In the genomic region with DNA sequence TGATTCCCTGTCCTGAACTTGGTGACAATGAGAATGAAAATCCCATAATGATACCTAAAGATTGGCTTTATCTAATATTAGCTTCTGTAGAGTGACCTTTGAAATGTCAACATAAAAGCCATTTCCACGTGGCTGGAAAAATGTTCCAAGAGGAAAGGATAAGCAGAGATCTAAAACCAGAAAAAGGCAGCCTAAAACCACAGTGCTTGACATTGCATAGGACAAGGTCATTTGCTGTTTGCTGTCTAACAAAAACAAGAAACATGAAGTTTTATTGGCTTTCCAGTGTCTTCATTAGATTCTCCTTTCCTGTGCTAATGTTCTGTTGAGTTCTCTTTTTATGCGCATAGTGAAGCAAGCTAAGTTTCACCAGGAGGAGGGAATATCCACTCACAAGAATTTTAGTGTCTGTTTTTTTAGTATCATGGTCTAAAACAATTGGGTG, we compare ENCODE assay signal across 1 cellular context.
TF ChIP-seq lines count a peak whose summit lies in the region.

No MANE protein-coding gene starts in this region.

TF ChIP-seq in HepG2, 621 proteins besides CTCF, POLR2A, EP300 and RAD21 (continued from another document and continues in another):
- TF ChIP-seq RBFOX2 (IDR thresholded peaks at IDR 0.05; ENCODE audit: low read depth, low read length), result 0 out of 2 replicates have a peak, but pooled peaks have one; percentile 33
- TF ChIP-seq SIX4 (CRISPR knock-in tag; IDR thresholded peaks at IDR 0.05), result peak; percentile 48; the same call in 1 of the 2 replicates
- TF ChIP-seq, protein P1, sequence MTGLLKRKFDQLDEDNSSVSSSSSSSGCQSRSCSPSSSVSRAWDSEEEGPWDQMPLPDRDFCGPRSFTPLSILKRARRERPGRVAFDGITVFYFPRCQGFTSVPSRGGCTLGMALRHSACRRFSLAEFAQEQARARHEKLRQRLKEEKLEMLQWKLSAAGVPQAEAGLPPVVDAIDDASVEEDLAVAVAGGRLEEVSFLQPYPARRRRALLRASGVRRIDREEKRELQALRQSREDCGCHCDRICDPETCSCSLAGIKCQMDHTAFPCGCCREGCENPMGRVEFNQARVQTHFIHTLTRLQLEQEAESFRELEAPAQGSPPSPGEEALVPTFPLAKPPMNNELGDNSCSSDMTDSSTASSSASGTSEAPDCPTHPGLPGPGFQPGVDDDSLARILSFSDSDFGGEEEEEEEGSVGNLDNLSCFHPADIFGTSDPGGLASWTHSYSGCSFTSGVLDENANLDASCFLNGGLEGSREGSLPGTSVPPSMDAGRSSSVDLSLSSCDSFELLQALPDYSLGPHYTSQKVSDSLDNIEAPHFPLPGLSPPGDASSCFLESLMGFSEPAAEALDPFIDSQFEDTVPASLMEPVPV (CRISPR knock-in tag; IDR thresholded peaks at IDR 0.05), result no peak
- peak; percentile 93 for TF ChIP-seq SOX5 (CRISPR knock-in tag; IDR thresholded peaks at IDR 0.05; ENCODE audit: borderline replicate concordance)
- peak; percentile 61; the same call in 1 of the 2 replicates for TF ChIP-seq KMT2A (CRISPR knock-in tag; IDR thresholded peaks at IDR 0.05)
- TF ChIP-seq ZNF562 (CRISPR knock-in tag; IDR thresholded peaks at IDR 0.05; ENCODE audit: borderline replicate concordance), result no peak
- no peak for TF ChIP-seq ZBTB39 (CRISPR knock-in tag; IDR thresholded peaks at IDR 0.05)
- TF ChIP-seq ERF (CRISPR knock-in tag; IDR thresholded peaks at IDR 0.05), result peak; percentile 74
- TF ChIP-seq SP5 (CRISPR knock-in tag; IDR thresholded peaks at IDR 0.05; ENCODE audit: borderline replicate concordance, low read depth), result 0 out of 2 replicates have a peak, but pooled peaks have one; percentile 22
- TF ChIP-seq MED13 (CRISPR knock-in tag; IDR thresholded peaks at IDR 0.05), result 0 out of 2 replicates have a peak, but pooled peaks have one; percentile 58
- TF ChIP-seq, protein P2, sequence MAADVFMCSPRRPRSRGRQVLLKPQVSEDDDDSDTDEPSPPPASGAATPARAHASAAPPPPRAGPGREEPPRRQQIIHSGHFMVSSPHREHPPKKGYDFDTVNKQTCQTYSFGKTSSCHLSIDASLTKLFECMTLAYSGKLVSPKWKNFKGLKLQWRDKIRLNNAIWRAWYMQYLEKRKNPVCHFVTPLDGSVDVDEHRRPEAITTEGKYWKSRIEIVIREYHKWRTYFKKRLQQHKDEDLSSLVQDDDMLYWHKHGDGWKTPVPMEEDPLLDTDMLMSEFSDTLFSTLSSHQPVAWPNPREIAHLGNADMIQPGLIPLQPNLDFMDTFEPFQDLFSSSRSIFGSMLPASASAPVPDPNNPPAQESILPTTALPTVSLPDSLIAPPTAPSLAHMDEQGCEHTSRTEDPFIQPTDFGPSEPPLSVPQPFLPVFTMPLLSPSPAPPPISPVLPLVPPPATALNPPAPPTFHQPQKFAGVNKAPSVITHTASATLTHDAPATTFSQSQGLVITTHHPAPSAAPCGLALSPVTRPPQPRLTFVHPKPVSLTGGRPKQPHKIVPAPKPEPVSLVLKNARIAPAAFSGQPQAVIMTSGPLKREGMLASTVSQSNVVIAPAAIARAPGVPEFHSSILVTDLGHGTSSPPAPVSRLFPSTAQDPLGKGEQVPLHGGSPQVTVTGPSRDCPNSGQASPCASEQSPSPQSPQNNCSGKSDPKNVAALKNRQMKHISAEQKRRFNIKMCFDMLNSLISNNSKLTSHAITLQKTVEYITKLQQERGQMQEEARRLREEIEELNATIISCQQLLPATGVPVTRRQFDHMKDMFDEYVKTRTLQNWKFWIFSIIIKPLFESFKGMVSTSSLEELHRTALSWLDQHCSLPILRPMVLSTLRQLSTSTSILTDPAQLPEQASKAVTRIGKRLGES (CRISPR knock-in tag; IDR thresholded peaks at IDR 0.05; ENCODE audit: borderline replicate concordance), result no peak
- peak; percentile 56; the same call in 1 of the 2 replicates for TF ChIP-seq HOXA3 (CRISPR knock-in tag; IDR thresholded peaks at IDR 0.05)
- TF ChIP-seq ZNF788 (CRISPR knock-in tag; IDR thresholded peaks at IDR 0.05; ENCODE audit: borderline replicate concordance), result no peak
- TF ChIP-seq ZFP36L2 (CRISPR knock-in tag; IDR thresholded peaks at IDR 0.05), result 0 out of 2 replicates have a peak, but pooled peaks have one; percentile 57
- peak; percentile 70 for TF ChIP-seq FOSL2 (CRISPR knock-in tag; IDR thresholded peaks at IDR 0.05)
- 0 out of 2 replicates have a peak, but pooled peaks have one; percentile 50 for TF ChIP-seq HBP1 (CRISPR knock-in tag; IDR thresholded peaks at IDR 0.05; ENCODE audit: low read depth)
- TF ChIP-seq, protein P3, sequence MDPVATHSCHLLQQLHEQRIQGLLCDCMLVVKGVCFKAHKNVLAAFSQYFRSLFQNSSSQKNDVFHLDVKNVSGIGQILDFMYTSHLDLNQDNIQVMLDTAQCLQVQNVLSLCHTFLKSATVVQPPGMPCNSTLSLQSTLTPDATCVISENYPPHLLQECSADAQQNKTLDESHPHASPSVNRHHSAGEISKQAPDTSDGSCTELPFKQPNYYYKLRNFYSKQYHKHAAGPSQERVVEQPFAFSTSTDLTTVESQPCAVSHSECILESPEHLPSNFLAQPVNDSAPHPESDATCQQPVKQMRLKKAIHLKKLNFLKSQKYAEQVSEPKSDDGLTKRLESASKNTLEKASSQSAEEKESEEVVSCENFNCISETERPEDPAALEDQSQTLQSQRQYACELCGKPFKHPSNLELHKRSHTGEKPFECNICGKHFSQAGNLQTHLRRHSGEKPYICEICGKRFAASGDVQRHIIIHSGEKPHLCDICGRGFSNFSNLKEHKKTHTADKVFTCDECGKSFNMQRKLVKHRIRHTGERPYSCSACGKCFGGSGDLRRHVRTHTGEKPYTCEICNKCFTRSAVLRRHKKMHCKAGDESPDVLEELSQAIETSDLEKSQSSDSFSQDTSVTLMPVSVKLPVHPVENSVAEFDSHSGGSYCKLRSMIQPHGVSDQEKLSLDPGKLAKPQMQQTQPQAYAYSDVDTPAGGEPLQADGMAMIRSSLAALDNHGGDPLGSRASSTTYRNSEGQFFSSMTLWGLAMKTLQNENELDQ (CRISPR knock-in tag; IDR thresholded peaks at IDR 0.05; ENCODE audit: borderline replicate concordance), result no peak
- peak; percentile 56; the same call in 1 of the 2 replicates for TF ChIP-seq ZMYM2 (CRISPR knock-in tag; IDR thresholded peaks at IDR 0.05)
- TF ChIP-seq PAXIP1 (CRISPR knock-in tag; conservative IDR thresholded peaks at IDR 0.05), result peak; percentile 95
- peak; percentile 87 for TF ChIP-seq HDAC2 (CRISPR knock-in tag; IDR thresholded peaks at IDR 0.05)
- TF ChIP-seq ZNF317 (CRISPR knock-in tag; IDR thresholded peaks at IDR 0.05), result 0 out of 2 replicates have a peak, but pooled peaks have one; percentile 63
- TF ChIP-seq RARA (CRISPR knock-in tag; IDR thresholded peaks at IDR 0.05), result peak; percentile 92
- TF ChIP-seq CCDC6 (CRISPR knock-in tag; IDR thresholded peaks at IDR 0.05), result peak; percentile 66; the same call in 1 of the 2 replicates
- peak; percentile 81 for TF ChIP-seq ZNF644 (CRISPR knock-in tag; IDR thresholded peaks at IDR 0.05; ENCODE audit: low read depth)
- TF ChIP-seq MIXL1 (CRISPR knock-in tag; IDR thresholded peaks at IDR 0.05), result peak; percentile 94
- no peak for TF ChIP-seq ATF4 (CRISPR knock-in tag; IDR thresholded peaks at IDR 0.05)
- TF ChIP-seq, protein P4, sequence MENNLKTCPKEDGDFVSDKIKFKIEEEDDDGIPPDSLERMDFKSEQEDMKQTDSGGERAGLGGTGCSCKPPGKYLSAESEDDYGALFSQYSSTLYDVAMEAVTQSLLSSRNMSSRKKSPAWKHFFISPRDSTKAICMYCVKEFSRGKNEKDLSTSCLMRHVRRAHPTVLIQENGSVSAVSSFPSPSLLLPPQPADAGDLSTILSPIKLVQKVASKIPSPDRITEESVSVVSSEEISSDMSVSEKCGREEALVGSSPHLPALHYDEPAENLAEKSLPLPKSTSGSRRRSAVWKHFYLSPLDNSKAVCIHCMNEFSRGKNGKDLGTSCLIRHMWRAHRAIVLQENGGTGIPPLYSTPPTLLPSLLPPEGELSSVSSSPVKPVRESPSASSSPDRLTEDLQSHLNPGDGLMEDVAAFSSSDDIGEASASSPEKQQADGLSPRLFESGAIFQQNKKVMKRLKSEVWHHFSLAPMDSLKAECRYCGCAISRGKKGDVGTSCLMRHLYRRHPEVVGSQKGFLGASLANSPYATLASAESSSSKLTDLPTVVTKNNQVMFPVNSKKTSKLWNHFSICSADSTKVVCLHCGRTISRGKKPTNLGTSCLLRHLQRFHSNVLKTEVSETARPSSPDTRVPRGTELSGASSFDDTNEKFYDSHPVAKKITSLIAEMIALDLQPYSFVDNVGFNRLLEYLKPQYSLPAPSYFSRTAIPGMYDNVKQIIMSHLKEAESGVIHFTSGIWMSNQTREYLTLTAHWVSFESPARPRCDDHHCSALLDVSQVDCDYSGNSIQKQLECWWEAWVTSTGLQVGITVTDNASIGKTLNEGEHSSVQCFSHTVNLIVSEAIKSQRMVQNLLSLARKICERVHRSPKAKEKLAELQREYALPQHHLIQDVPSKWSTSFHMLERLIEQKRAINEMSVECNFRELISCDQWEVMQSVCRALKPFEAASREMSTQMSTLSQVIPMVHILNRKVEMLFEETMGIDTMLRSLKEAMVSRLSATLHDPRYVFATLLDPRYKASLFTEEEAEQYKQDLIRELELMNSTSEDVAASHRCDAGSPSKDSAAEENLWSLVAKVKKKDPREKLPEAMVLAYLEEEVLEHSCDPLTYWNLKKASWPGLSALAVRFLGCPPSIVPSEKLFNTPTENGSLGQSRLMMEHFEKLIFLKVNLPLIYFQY (CRISPR knock-in tag; IDR thresholded peaks at IDR 0.05; ENCODE audit: borderline replicate concordance), result 0 out of 2 replicates have a peak, but pooled peaks have one; percentile 31
- peak; percentile 80 for TF ChIP-seq TEAD3 (CRISPR knock-in tag; optimal IDR thresholded peaks at IDR 0.05; ENCODE audit: borderline replicate concordance)
- 0 out of 2 replicates have a peak, but pooled peaks have one; percentile 36 for TF ChIP-seq FOXP1 (IDR thresholded peaks at IDR 0.05)
- TF ChIP-seq FOXP1 (CRISPR knock-in tag; IDR thresholded peaks at IDR 0.05), result peak; percentile 85
- TF ChIP-seq ZSCAN29 (CRISPR knock-in tag; conservative IDR thresholded peaks at IDR 0.05), result 0 out of 2 replicates have a peak, but pooled peaks have one; percentile 35
- TF ChIP-seq MNT (IDR thresholded peaks at IDR 0.05), result peak; percentile 82
- TF ChIP-seq KMT2B (CRISPR knock-in tag; IDR thresholded peaks at IDR 0.05), result peak; percentile 60
